ENCODE assay signal across 8 cellular contexts in genomic region chr16:56657555-56658430, GRCh38. TPM values are rescaled to one million over a fixed set of nuclear protein-coding genes. Genes with fewer than 3 reads are reported as not detected.
DNase-seq lines count a peak whose midpoint lies in the region; ATAC-seq and TF ChIP-seq lines count a peak whose summit lies in the region.

TSS of gene MT1F (plus strand) at chr16:56657959. CDS start at chr16:56658059, 100 bp downstream.

- H3K9me3 ChIP-seq in HUES6 (ENCODE audit: control insufficient read depth, insufficient read depth, low read depth, low read length) (no peaks in the 10 kb centered on the region), heart left ventricle (no peaks in the 10 kb centered on the region), tibial nerve (no peaks in the 10 kb centered on the region)

- POLR2A ChIA-PET in activated naive CD8-positive, alpha-beta T cell treated with anti-CD3 and anti-CD28 coated beads, Interleukin-2, amount 10 ng/mL, durations not matched to agents 7 days and 5 days (lab: Charles Lee) = interaction anchor here (1.0 to 1.8 kb wide), 6 partner anchors 10 to 49 kb away, joined by 3 to 6 read pairs (median 4); partner anchors contain the start of genes MT1G, MT1X and MT2A

- DNase-seq in COLO668 (lab: John Stamatoyannopoulos, UW; ENCODE audit: unreplicated experiment) (peak; percentile 15), SKM-1 treated with dmso at 0.1 percent for 144 hours (lab: John Stamatoyannopoulos, UW; ENCODE audit: unreplicated experiment) (peak; percentile 35), heart left ventricle (peak; percentile 57 to 82 (median 71)), posterior cingulate gyrus (peak in 8 of 10 donors; percentile 28 to 83 (median 40)), tibial nerve (ENCODE audit: low spot score in 2 of 2) (peak; percentile 49 to 62)
- DNase-seq in activated naive CD8-positive, alpha-beta T cell treated with anti-CD3 and anti-CD28 coated beads, Interleukin-2, amount 10 ng/mL, durations not matched to agents 7 days and 5 days = peak; percentile 82

- H3K27ac ChIP-seq in HUES6 (ENCODE audit: low read depth, low read length) (peak within 1 kb of the TSS; percentile 27; the same call in 1 of the 2 replicates), heart left ventricle (peak within 1 kb of the TSS in 4 of 12 donors; percentile 3 to 75 (median 32)), tibial nerve (peak within 1 kb of the TSS in 2 of 4 donors; percentile 59 to 78)

- H3K4me3 ChIP-seq in HUES6 (ENCODE audit: low read depth, low read length) (peak within 1 kb of the TSS; percentile 83), heart left ventricle (peak within 1 kb of the TSS; percentile 37 to 69 (median 56)), tibial nerve (peak within 1 kb of the TSS; percentile 44 to 69 (median 55))

- peak within 1 kb of the TSS; percentile 95 for H3K4me3 Mint-ChIP-seq in activated naive CD8-positive, alpha-beta T cell treated with anti-CD3 and anti-CD28 coated beads, Interleukin-2, amount 10 ng/mL, durations not matched to agents 7 days and 5 days

- ATAC-seq in activated naive CD8-positive, alpha-beta T cell treated with anti-CD3 and anti-CD28 coated beads, Interleukin-2, amount 10 ng/mL, durations not matched to agents 7 days and 5 days (ENCODE audit: low read depth) = peak; percentile 87
- ATAC-seq in heart left ventricle = peak; percentile 70 to 90 (median 84)
- ATAC-seq in HG03039 (IDR thresholded peaks at IDR 0.05; ENCODE audit: unreplicated experiment) = no peak

- peaks cover 17% of the 10 kb centered on the region; the same call in 1 of the 2 replicates for H3K4me1 ChIP-seq in HUES6 (ENCODE audit: control insufficient read depth, insufficient read depth, low read length)
- peaks cover 0 to 23% (median 12%) of the 10 kb centered on the region in 12 donors for H3K4me1 ChIP-seq in heart left ventricle
- H3K4me1 ChIP-seq in tibial nerve = peaks cover 0 to 22% (median 17%) of the 10 kb centered on the region in 4 donors

- H3K9me3 Mint-ChIP-seq in activated naive CD8-positive, alpha-beta T cell treated with anti-CD3 and anti-CD28 coated beads, Interleukin-2, amount 10 ng/mL, durations not matched to agents 7 days and 5 days = no peaks in the 10 kb centered on the region

- H3K27me3 ChIP-seq in HUES6 (ENCODE audit: control insufficient read depth, insufficient read depth, low read length) (peaks cover 63% of the 10 kb centered on the region), heart left ventricle (peaks cover under 1 to 38% (median 14%) of the 10 kb centered on the region in 9 donors), tibial nerve (peaks cover 0 to 27% of the 10 kb centered on the region in 2 donors)

- H3K9ac ChIP-seq in HUES6 (ENCODE audit: low read length) = peak within 1 kb of the TSS; percentile 92

- H3K4me1 Mint-ChIP-seq in activated naive CD8-positive, alpha-beta T cell treated with anti-CD3 and anti-CD28 coated beads, Interleukin-2, amount 10 ng/mL, durations not matched to agents 7 days and 5 days = peaks cover 17% of the 10 kb centered on the region

- H3K27me3 Mint-ChIP-seq in activated naive CD8-positive, alpha-beta T cell treated with anti-CD3 and anti-CD28 coated beads, Interleukin-2, amount 10 ng/mL, durations not matched to agents 7 days and 5 days = no peaks in the 10 kb centered on the region

- intact Hi-C loops in heart left ventricle (cut with DNase I) = no loop called here
- intact Hi-C loops in posterior cingulate gyrus (cut with DNase I) = no loop called here

- TF ChIP-seq CTCF in heart left ventricle (IDR thresholded peaks at IDR 0.05) (no peak), tibial nerve (IDR thresholded peaks at IDR 0.05) (no peak)

- H3K27ac Mint-ChIP-seq in activated naive CD8-positive, alpha-beta T cell treated with anti-CD3 and anti-CD28 coated beads, Interleukin-2, amount 10 ng/mL, durations not matched to agents 7 days and 5 days = peak within 1 kb of the TSS; percentile 92

- no peak for TF ChIP-seq POLR2A in heart left ventricle (IDR thresholded peaks at IDR 0.05)
- peak in 1 of 2 donors; percentile 12 for TF ChIP-seq POLR2A in tibial nerve (IDR thresholded peaks at IDR 0.05)

- WGBS in heart left ventricle, 4 donors = 1 to 2% (median 2%) methylated on average over 23 to 48 of the region's 48 CpGs
- 2 to 3% methylated on average over 26 to 45 of the region's 48 CpGs for WGBS in tibial nerve, 2 donors

- peak in 1 of 2 donors; percentile 44 for TF ChIP-seq EP300 in tibial nerve (IDR thresholded peaks at IDR 0.05)

- H3K36me3 ChIP-seq in HUES6 (ENCODE audit: control insufficient read depth, insufficient read depth, low read length) (no peaks in the 10 kb centered on the region), heart left ventricle (no peaks in the 10 kb centered on the region), tibial nerve (no peaks in the 10 kb centered on the region)

- no peaks in the 10 kb centered on the region for H3K36me3 Mint-ChIP-seq in activated naive CD8-positive, alpha-beta T cell treated with anti-CD3 and anti-CD28 coated beads, Interleukin-2, amount 10 ng/mL, durations not matched to agents 7 days and 5 days

RNA-seq across cellular contexts. Expression of gene MT1F, which starts in this region (rescaled TPM):
- 10 to 100 TPM; 24.1 to 27.8 TPM for total RNA-seq in activated naive CD8-positive, alpha-beta T cell treated with anti-CD3 and anti-CD28 coated beads, Interleukin-2, amount 10 ng/mL, durations not matched to agents 7 days and 5 days
- total RNA-seq in heart left ventricle (1 to 10 TPM in 7 of 9 donors, not detected in 2; 1.3 to 8.1 (median 3.3) TPM), tibial nerve (10 to 100 TPM in 2 of 4 donors, 1 to 10 TPM in 2; 3.0 to 34.3 (median 11.3) TPM)
- polyA plus RNA-seq in heart left ventricle = 1 to 10 TPM; 1.3 to 1.4 TPM

Comparison
In these comparisons a context has a peak if more than half of its experiments do, and no peak if none do; other contexts are left out.
1. DNase-seq: peak in every context shown above with its lines; median percentile 82 in activated naive CD8-positive, alpha-beta T cell treated with anti-CD3 and anti-CD28 coated beads, Interleukin-2, amount 10 ng/mL, durations not matched to agents 7 days and 5 days; 71 in heart left ventricle; 56 in tibial nerve; 40 in posterior cingulate gyrus; 35 in SKM-1 treated with dmso at 0.1 percent for 144 hours; 15 in COLO668.